ENCODE assay signal across 21 cellular contexts in genomic region chrX:146707781-146708180, GRCh38.
"Had no signal": no experiment of that assay in that cellular context is flagged by ENCODE, and none has a peak within 500 bp of the region (broad histone marks: within the 10 kb centered on the region; RNA-seq: fewer than 3 reads in every experiment).

No MANE protein-coding gene starts in this region.

- H3K27me3 ChIP-seq: colonic mucosa, gastroesophageal sphincter, heart left ventricle, sigmoid colon, transverse colon had no signal

- H3K4me3 Mint-ChIP-seq: activated CD4-positive, alpha-beta memory T cell treated with anti-CD3 and anti-CD28 coated beads for 36 hours; activated naive CD8-positive, alpha-beta T cell treated with anti-CD3 and anti-CD28 coated beads for 36 hours; naive thymus-derived CD8-positive, alpha-beta T cell; stimulated activated memory B cell treated with anti-CD40 and anti-IgM and Interleukin-4, amounts not matched to agents 10 μg/mL and 1 μg/mL and 100 μg/mL, for 72 hours had no signal

- H3K27ac ChIP-seq: colonic mucosa, epithelial cell of prostate, gastroesophageal sphincter, heart left ventricle, lower lobe of right lung, sigmoid colon, transverse colon had no signal

- H3K4me1 Mint-ChIP-seq: activated naive CD8-positive, alpha-beta T cell treated with anti-CD3 and anti-CD28 coated beads for 36 hours; naive thymus-derived CD8-positive, alpha-beta T cell; stimulated activated memory B cell treated with anti-CD40 and anti-IgM and Interleukin-4, amounts not matched to agents 10 μg/mL and 1 μg/mL and 100 μg/mL, for 72 hours had no signal

- ATAC-seq: gastroesophageal sphincter; heart left ventricle; left lobe of liver; lower lobe of right lung; naive thymus-derived CD8-positive, alpha-beta T cell; stimulated activated memory B cell treated with anti-CD40 and anti-IgM and Interleukin-4, amounts not matched to agents 10 μg/mL and 1 μg/mL and 100 μg/mL, for 72 hours had no signal

- H3K36me3 Mint-ChIP-seq: activated CD4-positive, alpha-beta memory T cell treated with anti-CD3 and anti-CD28 coated beads for 36 hours; activated naive CD8-positive, alpha-beta T cell treated with anti-CD3 and anti-CD28 coated beads for 36 hours; naive thymus-derived CD8-positive, alpha-beta T cell; stimulated activated memory B cell treated with anti-CD40 and anti-IgM and Interleukin-4, amounts not matched to agents 10 μg/mL and 1 μg/mL and 100 μg/mL, for 72 hours had no signal

- DNase-seq: activated CD4-positive, alpha-beta memory T cell treated with anti-CD3 and anti-CD28 coated beads for 36 hours; activated CD4-positive, alpha-beta T cell treated with anti-CD3 and anti-CD28 coated beads for 48 hours; activated CD4-positive, CD25-positive, alpha-beta regulatory T cell; activated naive CD4-positive, alpha-beta T cell treated with Interleukin-2 at 50 U/mL for 16 hours; activated naive CD8-positive, alpha-beta T cell treated with anti-CD3 and anti-CD28 coated beads for 36 hours; activated T-cell treated with anti-CD3 and anti-CD28 coated beads, Interleukin-2, amount 50 U/mL, for 48 hours; colonic mucosa; heart left ventricle; lower lobe of right lung; naive thymus-derived CD8-positive, alpha-beta T cell; retina; sigmoid colon; stimulated activated CD4-positive, alpha-beta T cell treated with anti-CD3 and anti-CD28 coated beads, Interleukin-15, amount 100 ng/mL, for 24 hours; T1000; transverse colon had no signal

- H3K9me3 Mint-ChIP-seq: activated naive CD8-positive, alpha-beta T cell treated with anti-CD3 and anti-CD28 coated beads for 36 hours; stimulated activated memory B cell treated with anti-CD40 and anti-IgM and Interleukin-4, amounts not matched to agents 10 μg/mL and 1 μg/mL and 100 μg/mL, for 72 hours had no signal

- H3K4me3 ChIP-seq: colonic mucosa, gastroesophageal sphincter, heart left ventricle, lower lobe of right lung, sigmoid colon, smooth muscle cell, transverse colon had no signal

- H3K4me1 ChIP-seq: colonic mucosa, gastroesophageal sphincter, heart left ventricle, lower lobe of right lung, sigmoid colon, transverse colon had no signal

- H3K27me3 Mint-ChIP-seq: activated CD4-positive, alpha-beta memory T cell treated with anti-CD3 and anti-CD28 coated beads for 36 hours; activated naive CD8-positive, alpha-beta T cell treated with anti-CD3 and anti-CD28 coated beads for 36 hours; naive thymus-derived CD8-positive, alpha-beta T cell; progenitor cell of endocrine pancreas; stimulated activated memory B cell treated with anti-CD40 and anti-IgM and Interleukin-4, amounts not matched to agents 10 μg/mL and 1 μg/mL and 100 μg/mL, for 72 hours had no signal

- H3K27ac Mint-ChIP-seq: activated CD4-positive, alpha-beta memory T cell treated with anti-CD3 and anti-CD28 coated beads for 36 hours; activated naive CD8-positive, alpha-beta T cell treated with anti-CD3 and anti-CD28 coated beads for 36 hours; naive thymus-derived CD8-positive, alpha-beta T cell; progenitor cell of endocrine pancreas; stimulated activated memory B cell treated with anti-CD40 and anti-IgM and Interleukin-4, amounts not matched to agents 10 μg/mL and 1 μg/mL and 100 μg/mL, for 72 hours had no signal

- H3K9me3 ChIP-seq: colonic mucosa, gastroesophageal sphincter, lower lobe of right lung, sigmoid colon, transverse colon had no signal

- H3K4me2 ChIP-seq: smooth muscle cell had no signal

- H3K36me3 ChIP-seq: colonic mucosa, gastroesophageal sphincter, heart left ventricle, lower lobe of right lung, sigmoid colon, transverse colon had no signal
